Comparison of ENCODE assay signal across 8 cellular contexts in the genomic region with DNA sequence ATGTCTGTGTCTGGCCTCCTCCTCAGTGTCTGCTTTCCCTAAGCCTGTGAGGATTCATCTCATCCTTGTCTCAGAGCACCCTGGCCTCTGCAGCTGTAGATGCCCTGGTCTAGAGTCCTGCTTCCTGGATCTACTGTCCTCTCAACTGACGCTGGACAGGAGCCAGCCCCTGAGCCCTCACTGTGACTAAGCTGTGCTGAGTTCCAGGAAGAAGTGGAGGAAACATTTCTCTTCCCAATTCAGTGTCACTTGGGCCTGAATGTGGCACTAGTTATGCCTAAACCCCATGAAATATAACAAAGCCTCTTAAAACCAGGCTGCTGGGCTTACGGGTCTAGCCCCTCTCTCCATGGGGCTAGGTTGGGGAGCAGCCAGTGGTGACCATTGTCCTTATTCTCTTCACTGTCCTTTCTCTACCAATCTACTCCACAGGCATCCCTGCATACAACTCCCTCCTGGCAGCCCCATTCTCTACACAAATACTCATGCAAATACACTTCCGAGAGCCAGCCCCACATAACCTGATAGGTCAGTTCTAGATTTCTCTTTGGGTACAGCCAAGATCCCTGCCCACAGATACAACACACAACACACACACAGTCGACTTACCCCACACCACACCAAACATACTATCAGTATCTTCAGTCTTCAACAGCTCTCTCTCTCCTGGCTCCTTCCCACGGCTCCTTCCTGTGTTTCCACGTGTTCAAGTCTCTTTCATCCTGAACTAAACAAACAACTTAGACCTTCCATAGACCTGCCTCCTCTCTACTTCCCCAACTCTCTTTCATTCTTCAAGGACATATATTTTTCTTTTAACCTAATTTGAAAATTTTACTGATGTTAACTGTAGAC.
A peak's percentile ranks its signal among the peaks of the same experiment; 100 is the strongest.
DNase-seq lines count a peak whose midpoint lies in the region; ATAC-seq and TF ChIP-seq lines count a peak whose summit lies in the region.

No MANE protein-coding gene starts in this region.

- H3K27me3 ChIP-seq in DND-41 (ENCODE audit: insufficient read depth, low read length, poor library complexity): no peaks in the 10 kb centered on the region

- H3K9me3 ChIP-seq in DND-41 (ENCODE audit: insufficient read depth, low read length, severe bottlenecking): no peaks in the 10 kb centered on the region

- TF ChIP-seq CTCF in DND-41 (IDR thresholded peaks at IDR 0.05; ENCODE audit: borderline replicate concordance, extremely low read depth, low read length, poor library complexity, severe bottlenecking): no peak
- TF ChIP-seq CTCF in fibroblast of the aortic adventitia (IDR thresholded peaks at IDR 0.05; ENCODE audit: insufficient read depth, low read length): no peak

- no peak overlapping the region for H3K4me2 ChIP-seq in DND-41 (ENCODE audit: insufficient read depth, low read length)

- H3K4me3 ChIP-seq in DND-41 (ENCODE audit: low read depth in 1 of 2, low read length in 2 of 2) (no peak overlapping the region), fibroblast of the aortic adventitia (ENCODE audit: low read depth, low read length) (no peak overlapping the region)

- no peaks in the 10 kb centered on the region for H3K79me2 ChIP-seq in DND-41 (ENCODE audit: insufficient read depth, low read length)

- intact Hi-C loops in posterior vena cava (cut with DNase I): loop anchor here in 1 of 2 donors (5.0 kb wide), 1 partner anchor 561 kb away; no protein-coding TSS in a partner anchor

- H3K27ac ChIP-seq in DND-41 (ENCODE audit: low read length): no peak overlapping the region

- DNase-seq in DND-41 (no peak), RKO (ENCODE audit: low spot score) (peak; percentile 27), fibroblast of the aortic adventitia (ENCODE audit: low read depth) (peak; percentile 47), posterior vena cava (ENCODE audit: low spot score) (peak; percentile 94)
- DNase-seq in stimulated activated CD4-positive, alpha-beta T cell treated with anti-CD3 and anti-CD28 coated beads, Interleukin-2, amount 100 ng/mL, for 24 hours: no peak

- H3K9ac ChIP-seq in DND-41 (ENCODE audit: low read depth, low read length): no peak overlapping the region

- ATAC-seq in DND-41 (ENCODE audit: insufficient read depth, low read depth) (peak; percentile 35; the same call in 1 of the 3 replicates), GM19023 (IDR thresholded peaks at IDR 0.05; ENCODE audit: unreplicated experiment) (no peak), HG03097 (IDR thresholded peaks at IDR 0.05; ENCODE audit: low FRiP score, unreplicated experiment) (no peak), GM21381 (IDR thresholded peaks at IDR 0.05; ENCODE audit: unreplicated experiment) (no peak)

- H2AFZ ChIP-seq in DND-41 (ENCODE audit: low read depth, low read length): no peak overlapping the region

- H3K4me1 ChIP-seq in DND-41 (ENCODE audit: insufficient read depth, low read length): peaks cover 12% of the 10 kb centered on the region

- H3K36me3 ChIP-seq in DND-41 (ENCODE audit: insufficient read depth, low read length): no peaks in the 10 kb centered on the region

- no peaks in the 10 kb centered on the region for H4K20me1 ChIP-seq in DND-41 (ENCODE audit: insufficient read depth, low read length)

Comparison
In these comparisons a context has a peak if more than half of its experiments do, and no peak if none do; other contexts are left out.
1. DNase-seq: peak in RKO (single experiment), fibroblast of the aortic adventitia (single experiment) and posterior vena cava (single experiment); none in DND-41 (single experiment) and stimulated activated CD4-positive, alpha-beta T cell treated with anti-CD3 and anti-CD28 coated beads, Interleukin-2, amount 100 ng/mL, for 24 hours (0 of 2).